1 cellular context compared by ENCODE assay signal in genomic region chr2:9269295-9269694, GRCh38.
TF ChIP-seq lines count a peak whose summit lies in the region.

No MANE protein-coding gene starts in this region.

TF ChIP-seq in HepG2, 621 proteins besides CTCF, POLR2A, EP300 and RAD21 (continued from another document):
- TF ChIP-seq, protein P1, sequence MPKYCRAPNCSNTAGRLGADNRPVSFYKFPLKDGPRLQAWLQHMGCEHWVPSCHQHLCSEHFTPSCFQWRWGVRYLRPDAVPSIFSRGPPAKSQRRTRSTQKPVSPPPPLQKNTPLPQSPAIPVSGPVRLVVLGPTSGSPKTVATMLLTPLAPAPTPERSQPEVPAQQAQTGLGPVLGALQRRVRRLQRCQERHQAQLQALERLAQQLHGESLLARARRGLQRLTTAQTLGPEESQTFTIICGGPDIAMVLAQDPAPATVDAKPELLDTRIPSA (CRISPR knock-in tag; IDR thresholded peaks at IDR 0.05; ENCODE audit: borderline replicate concordance), result no peak
- no peak for TF ChIP-seq MXD4 (CRISPR knock-in tag; IDR thresholded peaks at IDR 0.05)
- TF ChIP-seq ZNF430 (CRISPR knock-in tag; IDR thresholded peaks at IDR 0.05), result no peak
- no peak for TF ChIP-seq ZNF10 (CRISPR knock-in tag; IDR thresholded peaks at IDR 0.05; ENCODE audit: borderline replicate concordance, low read depth)
- TF ChIP-seq, protein P2, sequence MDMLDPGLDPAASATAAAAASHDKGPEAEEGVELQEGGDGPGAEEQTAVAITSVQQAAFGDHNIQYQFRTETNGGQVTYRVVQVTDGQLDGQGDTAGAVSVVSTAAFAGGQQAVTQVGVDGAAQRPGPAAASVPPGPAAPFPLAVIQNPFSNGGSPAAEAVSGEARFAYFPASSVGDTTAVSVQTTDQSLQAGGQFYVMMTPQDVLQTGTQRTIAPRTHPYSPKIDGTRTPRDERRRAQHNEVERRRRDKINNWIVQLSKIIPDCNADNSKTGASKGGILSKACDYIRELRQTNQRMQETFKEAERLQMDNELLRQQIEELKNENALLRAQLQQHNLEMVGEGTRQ (IDR thresholded peaks at IDR 0.05; ENCODE audit: low read depth, low read length), result no peak
- TF ChIP-seq, protein P2 (CRISPR knock-in tag; IDR thresholded peaks at IDR 0.05; ENCODE audit: borderline replicate concordance), result no peak
- no peak for TF ChIP-seq NFIC (IDR thresholded peaks at IDR 0.05; ENCODE audit: low read length)
- no peak for TF ChIP-seq CCAR2 (optimal IDR thresholded peaks at IDR 0.05; ENCODE audit: low read depth, low read length)
- TF ChIP-seq YEATS4 (CRISPR knock-in tag; IDR thresholded peaks at IDR 0.05; ENCODE audit: borderline replicate concordance), result no peak
- no peak for TF ChIP-seq ZNF383 (CRISPR knock-in tag; IDR thresholded peaks at IDR 0.05; ENCODE audit: borderline replicate concordance)
- TF ChIP-seq SOX5 (CRISPR knock-in tag; IDR thresholded peaks at IDR 0.05; ENCODE audit: borderline replicate concordance), result no peak
- no peak for TF ChIP-seq THYN1 (CRISPR knock-in tag; IDR thresholded peaks at IDR 0.05; ENCODE audit: borderline replicate concordance, low read depth)
- TF ChIP-seq, protein P3, sequence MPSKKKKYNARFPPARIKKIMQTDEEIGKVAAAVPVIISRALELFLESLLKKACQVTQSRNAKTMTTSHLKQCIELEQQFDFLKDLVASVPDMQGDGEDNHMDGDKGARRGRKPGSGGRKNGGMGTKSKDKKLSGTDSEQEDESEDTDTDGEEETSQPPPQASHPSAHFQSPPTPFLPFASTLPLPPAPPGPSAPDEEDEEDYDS (CRISPR knock-in tag; IDR thresholded peaks at IDR 0.05), result no peak
